In genomic region chr1:21651214-21652042, GRCh38 we compare ENCODE assay signal across 1 cellular context.
TF ChIP-seq lines count a peak whose summit lies in the region.

No MANE protein-coding gene starts in this region.

TF ChIP-seq in K562, 482 proteins besides CTCF, POLR2A, EP300 and RAD21 (continued from another document and continues in another):
- TF ChIP-seq MIER1 (IDR thresholded peaks at IDR 0.05; ENCODE audit: low read depth) (peak; percentile 65; the same call in 1 of the 2 replicates), ZNF133 (CRISPR knock-in tag; IDR thresholded peaks at IDR 0.05) (no peak), SMARCE1 (IDR thresholded peaks at IDR 0.05) (no peak), MECOM (CRISPR knock-in tag; IDR thresholded peaks at IDR 0.05) (no peak), ETV5 (CRISPR knock-in tag; IDR thresholded peaks at IDR 0.05; ENCODE audit: low read depth) (0 out of 2 replicates have a peak, but pooled peaks have one; percentile 16), ZBTB12 (CRISPR knock-in tag; IDR thresholded peaks at IDR 0.05) (no peak), MTA1 (IDR thresholded peaks at IDR 0.05; ENCODE audit: borderline replicate concordance) (no peak), THRB (CRISPR knock-in tag; conservative IDR thresholded peaks at IDR 0.05) (0 out of 2 replicates have a peak, but pooled peaks have one; percentile 41), MCM2 (IDR thresholded peaks at IDR 0.05; ENCODE audit: low read depth) (no peak), SNAPC5 (CRISPR knock-in tag; IDR thresholded peaks at IDR 0.05) (no peak), NFRKB (IDR thresholded peaks at IDR 0.05; ENCODE audit: low read depth) (no peak), GMEB1 (CRISPR knock-in tag; IDR thresholded peaks at IDR 0.05) (peak; percentile 44; the same call in 1 of the 2 replicates), ZKSCAN3 (CRISPR knock-in tag; IDR thresholded peaks at IDR 0.05) (no peak), ZNF75A (CRISPR knock-in tag; IDR thresholded peaks at IDR 0.05) (no peak), CLOCK (CRISPR knock-in tag; IDR thresholded peaks at IDR 0.05; ENCODE audit: borderline replicate concordance) (no peak), ZNF134 (CRISPR knock-in tag; conservative IDR thresholded peaks at IDR 0.05) (no peak), PHF20 (IDR thresholded peaks at IDR 0.05; ENCODE audit: partially characterized antibody) (peak; percentile 38), SRSF7 (optimal IDR thresholded peaks at IDR 0.05; ENCODE audit: low read depth, low read length) (no peak), NFIX (CRISPR knock-in tag; IDR thresholded peaks at IDR 0.05; ENCODE audit: low read depth) (no peak), SIN3B (IDR thresholded peaks at IDR 0.05; ENCODE audit: low read depth) (no peak), ATF7 (IDR thresholded peaks at IDR 0.05) (no peak), THRAP3 (IDR thresholded peaks at IDR 0.05; ENCODE audit: borderline replicate concordance) (no peak), PRPF4 (IDR thresholded peaks at IDR 0.05; ENCODE audit: insufficient read depth, low read depth, low read length, poor library complexity, severe bottlenecking) (no peak), PYGO2 (tag; IDR thresholded peaks at IDR 0.05) (no peak), ATF1 (CRISPR knock-in tag; IDR thresholded peaks at IDR 0.05) (no peak), ATF1 (tag; IDR thresholded peaks at IDR 0.05) (0 out of 2 replicates have a peak, but pooled peaks have one; percentile 23), NR4A1 (CRISPR knock-in tag; IDR thresholded peaks at IDR 0.05) (no peak), NR4A1 (tag; IDR thresholded peaks at IDR 0.05) (no peak), CHD7 (IDR thresholded peaks at IDR 0.05; ENCODE audit: low read depth, low read length) (no peak), ZNF511 (CRISPR knock-in tag; IDR thresholded peaks at IDR 0.05) (peak; percentile 75), ZNF143 (CRISPR knock-in tag; IDR thresholded peaks at IDR 0.05) (no peak), YY1 (IDR thresholded peaks at IDR 0.05; ENCODE audit: borderline replicate concordance in 1 of 3, control insufficient read depth in 1 of 3, extremely low read depth in 1 of 3, insufficient read depth in 3 of 3, insufficient read length in 1 of 3, insufficient replicate concordance in 2 of 3, low read depth in 1 of 3, low read length in 2 of 3) (no peak), TFAM (CRISPR knock-in tag; conservative IDR thresholded peaks at IDR 0.05) (no peak), ZNF507 (tag; conservative IDR thresholded peaks at IDR 0.05) (no peak), NCOA2 (IDR thresholded peaks at IDR 0.05; ENCODE audit: partially characterized antibody in 2 of 2) (no peak), ZNF282 (CRISPR knock-in tag; IDR thresholded peaks at IDR 0.05) (peak; percentile 23; the same call in 1 of the 2 replicates), SNIP1 (IDR thresholded peaks at IDR 0.05; ENCODE audit: low read depth) (no peak), ZEB2 (IDR thresholded peaks at IDR 0.05) (no peak), FOSL1 (tag; conservative IDR thresholded peaks at IDR 0.05) (no peak), MCM5 (IDR thresholded peaks at IDR 0.05; ENCODE audit: low read depth) (no peak), MBD1 (CRISPR knock-in tag; IDR thresholded peaks at IDR 0.05) (no peak), L3MBTL2 (IDR thresholded peaks at IDR 0.05) (peak; percentile 25; the same call in 1 of the 2 replicates), ELF1 (tag; IDR thresholded peaks at IDR 0.05) (peak; percentile 31; the same call in 1 of the 2 replicates), OTX1 (CRISPR knock-in tag; IDR thresholded peaks at IDR 0.05) (peak; percentile 54; the same call in 1 of the 2 replicates)
